Comparison of ENCODE assay signal across 8 cellular contexts in the genomic region with DNA sequence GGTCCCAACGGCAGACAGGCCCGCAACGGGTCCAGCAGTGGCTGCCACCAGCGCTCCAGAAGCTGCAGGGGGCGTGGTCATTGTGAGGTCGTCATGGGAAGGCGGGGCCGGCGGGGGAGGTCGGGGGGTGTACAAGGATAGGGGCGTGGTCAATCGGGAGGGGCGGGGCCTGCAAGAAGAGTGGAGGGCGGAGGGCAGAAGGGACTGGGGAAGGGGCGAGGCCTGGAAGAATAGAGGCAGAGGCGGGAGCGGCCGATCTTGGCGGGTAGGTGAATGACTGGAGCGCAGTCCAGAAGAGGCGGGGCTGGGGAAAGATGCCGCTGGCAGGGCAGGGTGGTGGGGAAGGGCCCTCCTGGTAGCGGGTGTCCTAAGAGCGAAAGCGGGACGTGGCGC. TPM values are rescaled to one million over a fixed set of nuclear protein-coding genes. Genes with fewer than 3 reads are reported as not detected.
DNase-seq lines count a peak whose midpoint lies in the region; ATAC-seq and FAIRE-seq lines count a peak whose summit lies in the region.

No MANE protein-coding gene starts in this region.

- in situ Hi-C loops in Caki2 (cut with HindIII; ENCODE audit: low pct_unique_long_range_greater_than_20kb, low sequenced_read_pairs) = no loop called here

- FAIRE-seq in small intestine (lab: Jason Lieb, UNC) (no peak), HTR-8/SVneo (lab: Jason Lieb, UNC) (no peak)

- peak overlapping the region; percentile 54 to 63 for H3K4me3 ChIP-seq in small intestine (ENCODE audit: low read depth in 1 of 2, low read length in 2 of 2)

- peaks cover 0 to 4% of the 10 kb centered on the region in 2 donors for H3K4me1 ChIP-seq in small intestine (ENCODE audit: control insufficient read depth in 2 of 2, insufficient read depth in 1 of 2, low read depth in 1 of 2, low read length in 1 of 2)

- peak overlapping the region; percentile 89 for H3K27ac ChIP-seq in caudate nucleus (ENCODE audit: low read depth, low read length)
- peak overlapping the region; percentile 33 to 65 for H3K27ac ChIP-seq in small intestine (ENCODE audit: low read depth in 1 of 2, low read length in 1 of 2)

- H3K27me3 ChIP-seq in small intestine (ENCODE audit: control insufficient read depth in 2 of 2, insufficient read depth in 2 of 2, low read length in 2 of 2) = no peaks in the 10 kb centered on the region

- WGBS in small intestine, 3 donors = 2 to 3% (median 3%) methylated on average over 25 to 27 of the region's 27 CpGs

- peaks cover 0 to under 1% of the 10 kb centered on the region in 2 donors for H3K36me3 ChIP-seq in small intestine (ENCODE audit: control insufficient read depth in 2 of 2, insufficient read depth in 2 of 2, low read length in 2 of 2)

- no peak for ATAC-seq in GM19035 (IDR thresholded peaks at IDR 0.05; ENCODE audit: unreplicated experiment)

- no peaks in the 10 kb centered on the region for H3K9me3 ChIP-seq in small intestine (ENCODE audit: control insufficient read depth, low read depth)

- peak; percentile 87 for DNase-seq in Caki2 (ENCODE audit: low read depth)
- DNase-seq in NCI-H128 (lab: John Stamatoyannopoulos, UW; ENCODE audit: unreplicated experiment) = peak; percentile 81
- peak; percentile 79 for DNase-seq in activated CD4-positive, alpha-beta T cell treated with anti-CD3 and anti-CD28 coated beads for 1 hour
- peak in 59 of 61 donors; percentile 7 to 93 (median 74) for DNase-seq in caudate nucleus (lab: John Stamatoyannopoulos, UW)
- DNase-seq in inferior parietal cortex (ENCODE audit: extremely low spot score) = peak; percentile 47
- DNase-seq in small intestine = peak; percentile 80
- DNase-seq in HTR-8/SVneo (ENCODE audit: insufficient read length, low spot score) = no peak

RNA-seq across cellular contexts. Expression of gene FUZ, which starts 4.3 kb away (rescaled TPM):
- 50.1 and 84.7 TPM in 2 replicates for total RNA-seq in Caki2 (2014; rRNA removed; shearing (Covaris generic); ENCODE audit: low replicate concordance)
- polyA plus RNA-seq in small intestine = 10 to 100 TPM in 1 of 3 donors, 1 to 10 TPM in 2; 4.1 to 14.9 (median 5.1) TPM

RNA-seq across cellular contexts. Expression of gene MED25, which starts 9.3 kb away (rescaled TPM):
- total RNA-seq in Caki2 (2014; rRNA removed; shearing (Covaris generic); ENCODE audit: low replicate concordance) = 27.0 and 34.7 TPM in 2 replicates
- polyA plus RNA-seq in small intestine = 10 to 100 TPM; 26.7 to 53.9 (median 28.5) TPM

RNA-seq across cellular contexts. Expression of gene AP2A1, which starts 42.0 kb away (rescaled TPM):
- 290 and 317 TPM in 2 replicates for total RNA-seq in Caki2 (2014; rRNA removed; shearing (Covaris generic); ENCODE audit: low replicate concordance)
- polyA plus RNA-seq in small intestine = 10 to 100 TPM; 34.7 to 58.1 (median 49.2) TPM

RNA-seq across cellular contexts. Expression of gene PTOV1, which starts 42.2 kb away (rescaled TPM):
- total RNA-seq in Caki2 (2014; rRNA removed; shearing (Covaris generic); ENCODE audit: low replicate concordance) = 126 and 143 TPM in 2 replicates
- 100 to 1,000 TPM in 1 of 3 donors, 10 to 100 TPM in 2; 71.4 to 101 (median 74.8) TPM for polyA plus RNA-seq in small intestine

RNA-seq across cellular contexts. Expression of gene TSKS, which starts 45.7 kb away (rescaled TPM):
- not detected in 2 replicates for total RNA-seq in Caki2 (2014; rRNA removed; shearing (Covaris generic); ENCODE audit: low replicate concordance)
- polyA plus RNA-seq in small intestine = under 1 TPM in 2 of 3 donors, not detected in 1; 0.28 to 0.54 TPM
